Comparison of ENCODE assay signal across 2 cellular contexts in the genomic region with DNA sequence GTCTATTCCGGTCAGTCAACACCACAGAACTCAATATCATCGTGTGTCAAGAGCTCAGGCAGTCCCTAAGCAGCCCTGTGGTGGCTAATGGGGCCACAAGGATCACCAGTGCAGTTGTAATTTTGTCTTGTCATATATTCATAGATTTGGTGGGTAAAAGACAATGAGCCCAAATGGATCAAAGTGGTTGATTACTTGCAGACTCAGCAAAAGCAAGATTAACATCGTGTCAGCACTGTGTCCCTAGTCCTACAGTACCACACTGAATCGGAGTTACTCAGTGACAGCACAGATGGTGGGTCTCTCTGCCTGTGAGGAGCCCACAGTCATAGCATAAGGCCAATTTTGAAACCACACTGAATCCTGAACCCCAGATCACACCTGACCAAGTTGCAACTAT.
A peak's percentile ranks its signal among the peaks of the same experiment; 100 is the strongest.
TF ChIP-seq lines count a peak whose summit lies in the region.

No MANE protein-coding gene starts in this region.

TF ChIP-seq in A549, 52 proteins besides CTCF, POLR2A, EP300 and RAD21:
- TF ChIP-seq MAFK (IDR thresholded peaks at IDR 0.05; ENCODE audit: partially characterized antibody) (peak; percentile 68), RARB (CRISPR knock-in tag; IDR thresholded peaks at IDR 0.05) (no peak), SREBF2 (IDR thresholded peaks at IDR 0.05) (no peak)
TF ChIP-seq in A549: peak in this region for 1.

TF ChIP-seq in K562, 482 proteins besides CTCF, POLR2A, EP300 and RAD21:
- peak; percentile 18; the same call in 1 of the 2 replicates for TF ChIP-seq C11orf30 (IDR thresholded peaks at IDR 0.05; ENCODE audit: low read depth)
- peak; percentile 44 for TF ChIP-seq ZNF316 (IDR thresholded peaks at IDR 0.05)
- 0 out of 2 replicates have a peak, but pooled peaks have one; percentile 8 for TF ChIP-seq MAFG (tag; conservative IDR thresholded peaks at IDR 0.05)
- no peak for TF ChIP-seq HDGF (IDR thresholded peaks at IDR 0.05)
- no peak for TF ChIP-seq PHB2 (IDR thresholded peaks at IDR 0.05; ENCODE audit: low read depth)
- no peak for TF ChIP-seq YBX1 (IDR thresholded peaks at IDR 0.05)
- TF ChIP-seq MAFF (IDR thresholded peaks at IDR 0.05; ENCODE audit: low read length), result peak; percentile 25; the same call in 1 of the 2 replicates
- no peak for TF ChIP-seq RUNX1 (IDR thresholded peaks at IDR 0.05; ENCODE audit: low read depth)
